Comparison of ENCODE assay signal across 9 cellular contexts in genomic region chr5:146291421-146292074, GRCh38. TPM values are rescaled to one million over a fixed set of nuclear protein-coding genes. Genes with fewer than 3 reads are reported as not detected.
DNase-seq lines count a peak whose midpoint lies in the region; ATAC-seq and TF ChIP-seq lines count a peak whose summit lies in the region.
"Had no signal": no experiment of that assay in that cellular context is flagged by ENCODE, and none has a peak within 500 bp of the region (broad histone marks: within the 10 kb centered on the region; RNA-seq: fewer than 3 reads in every experiment).

No MANE protein-coding gene starts in this region.

- no peak overlapping the region for H3K27ac ChIP-seq in right atrium auricular region

- intact Hi-C loops in CD14-positive monocyte (cut with micrococcal nuclease): loop anchor here (2.0 to 5.0 kb wide), 2 partner anchors 135 to 136 kb away; no protein-coding TSS in a partner anchor

- H3K27me3 ChIP-seq in right atrium auricular region: no peaks in the 10 kb centered on the region

- no peaks in the 10 kb centered on the region for H3K9me3 Mint-ChIP-seq in CD14-positive monocyte
- H3K9me3 Mint-ChIP-seq in stimulated activated naive B cell treated with anti-CD40 and anti-IgM and Interleukin-4, amounts not matched to agents 10 μg/mL and 1 μg/mL and 100 μg/mL, for 72 hours: no peaks in the 10 kb centered on the region
- no peaks in the 10 kb centered on the region for H3K9me3 Mint-ChIP-seq in activated naive CD8-positive, alpha-beta T cell treated with anti-CD3 and anti-CD28 coated beads for 36 hours
- H3K9me3 Mint-ChIP-seq: T-helper 1 cell treated with Interleukin-12 subunit alpha and Interleukin-12 subunit beta and Interleukin-4 antibody, amounts not matched to agents 30 μg/mL and 1 μg/mL, for 36 hours had no signal

- H3K4me1 ChIP-seq in right atrium auricular region: peaks cover 0 to 3% of the 10 kb centered on the region in 2 donors

- H3K4me1 Mint-ChIP-seq in CD14-positive monocyte: no peaks in the 10 kb centered on the region
- H3K4me1 Mint-ChIP-seq in stimulated activated naive B cell treated with anti-CD40 and anti-IgM and Interleukin-4, amounts not matched to agents 10 μg/mL and 1 μg/mL and 100 μg/mL, for 72 hours: no peaks in the 10 kb centered on the region
- H3K4me1 Mint-ChIP-seq in activated naive CD8-positive, alpha-beta T cell treated with anti-CD3 and anti-CD28 coated beads for 36 hours: no peaks in the 10 kb centered on the region

- H3K36me3 ChIP-seq in right atrium auricular region: peaks cover 3% of the 10 kb centered on the region

- H3K36me3 Mint-ChIP-seq in CD14-positive monocyte: peaks cover 14 to 18% of the 10 kb centered on the region in 2 donors
- peaks cover 3 to 9% of the 10 kb centered on the region in 2 donors for H3K36me3 Mint-ChIP-seq in stimulated activated naive B cell treated with anti-CD40 and anti-IgM and Interleukin-4, amounts not matched to agents 10 μg/mL and 1 μg/mL and 100 μg/mL, for 72 hours
- no peaks in the 10 kb centered on the region for H3K36me3 Mint-ChIP-seq in activated naive CD8-positive, alpha-beta T cell treated with anti-CD3 and anti-CD28 coated beads for 36 hours

- no peak overlapping the region for H3K4me3 Mint-ChIP-seq in CD14-positive monocyte
- H3K4me3 Mint-ChIP-seq in stimulated activated naive B cell treated with anti-CD40 and anti-IgM and Interleukin-4, amounts not matched to agents 10 μg/mL and 1 μg/mL and 100 μg/mL, for 72 hours: no peak overlapping the region
- H3K4me3 Mint-ChIP-seq in activated naive CD8-positive, alpha-beta T cell treated with anti-CD3 and anti-CD28 coated beads for 36 hours: no peak overlapping the region
- H3K4me3 Mint-ChIP-seq: T-helper 1 cell treated with Interleukin-12 subunit alpha and Interleukin-12 subunit beta and Interleukin-4 antibody, amounts not matched to agents 30 μg/mL and 1 μg/mL, for 36 hours had no signal

- no peaks in the 10 kb centered on the region for H3K9me3 ChIP-seq in right atrium auricular region

- TF ChIP-seq CTCF in CD14-positive monocyte (IDR thresholded peaks at IDR 0.05) (peak; percentile 75), WI38 (IDR thresholded peaks at IDR 0.05; ENCODE audit: low read depth, low read length) (peak; percentile 37; the same call in 1 of the 2 replicates), right atrium auricular region (IDR thresholded peaks at IDR 0.05) (peak; percentile 37 to 68)

- no peak overlapping the region for H3K27ac Mint-ChIP-seq in CD14-positive monocyte
- no peak overlapping the region for H3K27ac Mint-ChIP-seq in stimulated activated naive B cell treated with anti-CD40 and anti-IgM and Interleukin-4, amounts not matched to agents 10 μg/mL and 1 μg/mL and 100 μg/mL, for 72 hours
- no peak overlapping the region for H3K27ac Mint-ChIP-seq in activated naive CD8-positive, alpha-beta T cell treated with anti-CD3 and anti-CD28 coated beads for 36 hours
- H3K27ac Mint-ChIP-seq: T-helper 1 cell treated with Interleukin-12 subunit alpha and Interleukin-12 subunit beta and Interleukin-4 antibody, amounts not matched to agents 30 μg/mL and 1 μg/mL, for 36 hours had no signal

- DNase-seq in CD14-positive monocyte (ENCODE audit: low spot score) (no peak), NCI-H2029 (lab: John Stamatoyannopoulos, UW) (peak; percentile 67), right atrium auricular region (ENCODE audit: low spot score) (no peak)
- DNase-seq in stimulated activated naive B cell treated with anti-CD40 and anti-IgM and Interleukin-4, amounts not matched to agents 10 μg/mL and 1 μg/mL and 100 μg/mL, for 72 hours: no peak
- no peak for DNase-seq in activated naive CD8-positive, alpha-beta T cell treated with anti-CD3 and anti-CD28 coated beads for 36 hours

- ATAC-seq in GM18498 (IDR thresholded peaks at IDR 0.05; ENCODE audit: unreplicated experiment) (peak; percentile 87), HG02763 (IDR thresholded peaks at IDR 0.05; ENCODE audit: unreplicated experiment) (peak; percentile 60)
- ATAC-seq in stimulated activated naive B cell treated with anti-CD40 and anti-IgM and Interleukin-4, amounts not matched to agents 10 μg/mL and 1 μg/mL and 100 μg/mL, for 72 hours (replicated peaks): peak; percentile 68

- H3K27me3 Mint-ChIP-seq in CD14-positive monocyte (ENCODE audit: low read depth in 3 of 3): no peaks in the 10 kb centered on the region
- H3K27me3 Mint-ChIP-seq in stimulated activated naive B cell treated with anti-CD40 and anti-IgM and Interleukin-4, amounts not matched to agents 10 μg/mL and 1 μg/mL and 100 μg/mL, for 72 hours: no peaks in the 10 kb centered on the region
- no peaks in the 10 kb centered on the region for H3K27me3 Mint-ChIP-seq in activated naive CD8-positive, alpha-beta T cell treated with anti-CD3 and anti-CD28 coated beads for 36 hours

- no peak overlapping the region for H3K4me3 ChIP-seq in WI38 (ENCODE audit: low read depth, low read length)
- no peak overlapping the region for H3K4me3 ChIP-seq in right atrium auricular region

RNA-seq across cellular contexts. Expression of gene POU4F3, which starts 47.1 kb away (rescaled TPM):
- polyA plus RNA-seq in CD14-positive monocyte: not detected
- not detected for total RNA-seq in right atrium auricular region
- under 1 TPM in 1 of 2 experiments, not detected in 1; 0.08 TPM for total RNA-seq in activated naive CD8-positive, alpha-beta T cell treated with anti-CD3 and anti-CD28 coated beads for 36 hours
